Comparison of ENCODE assay signal across 1 cellular context in the genomic region with DNA sequence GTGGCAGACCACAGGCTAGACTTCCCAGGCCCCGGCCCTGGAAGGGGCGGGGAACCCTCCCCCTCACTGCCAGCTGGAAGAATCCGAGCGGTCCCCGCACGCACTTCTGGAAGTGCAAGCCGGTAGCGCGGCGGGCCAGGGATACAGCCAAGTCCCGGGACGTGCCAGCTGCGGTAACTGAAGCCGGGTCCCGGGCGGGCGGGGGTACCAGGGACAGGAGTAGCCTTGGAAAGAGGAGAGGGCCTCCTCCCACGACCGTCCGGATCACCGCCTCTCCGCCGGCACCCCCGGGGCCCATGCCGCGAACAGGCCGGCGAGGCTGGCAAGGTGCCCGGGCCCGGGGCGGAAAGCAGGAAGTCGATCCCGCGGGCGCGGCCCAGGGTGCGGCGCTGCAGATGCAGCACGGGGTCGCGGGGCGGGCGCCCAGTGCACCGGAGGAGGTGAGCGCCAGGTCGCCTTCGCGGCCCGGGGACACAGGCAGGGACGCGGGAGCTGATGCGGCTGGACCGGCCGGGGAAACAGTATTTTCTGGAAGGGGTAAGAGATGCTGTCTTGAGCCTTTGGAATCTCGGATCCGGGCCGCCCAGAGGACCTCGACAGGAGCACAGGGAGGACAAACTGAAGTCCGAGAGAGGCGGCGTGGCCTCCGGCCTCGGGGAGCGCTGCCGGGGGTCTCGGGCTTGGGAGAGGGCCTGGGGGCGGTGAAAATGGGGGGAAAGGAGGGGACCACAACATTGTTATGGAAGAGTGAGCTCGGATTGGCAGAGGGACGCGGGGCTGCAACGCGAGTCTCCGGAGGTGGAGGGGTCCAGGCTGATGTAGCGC.
A peak's percentile ranks its signal among the peaks of the same experiment; 100 is the strongest.
TF ChIP-seq lines count a peak whose summit lies in the region.

No MANE protein-coding gene starts in this region.

TF ChIP-seq in H1, 55 proteins besides CTCF, POLR2A, EP300 and RAD21:
- TF ChIP-seq BCL11A (IDR thresholded peaks at IDR 0.05; ENCODE audit: low read depth in 2 of 2, low read length in 2 of 2) (no peak), YY1 (IDR thresholded peaks at IDR 0.05; ENCODE audit: low read depth, low read length) (no peak), TAF1 (IDR thresholded peaks at IDR 0.05; ENCODE audit: low read depth, low read length) (no peak; the same call in 1 of the 2 replicates), PHF8 (conservative IDR thresholded peaks at IDR 0.05; ENCODE audit: low read depth, low read length) (peak; percentile 3; the same call in 1 of the 2 replicates), BACH1 (IDR thresholded peaks at IDR 0.05; ENCODE audit: low read length) (no peak), ASH2L (IDR thresholded peaks at IDR 0.05; ENCODE audit: low read length) (peak; percentile 47), KDM4A (IDR thresholded peaks at IDR 0.05; ENCODE audit: low read depth, low read length, severe bottlenecking) (peak; percentile 88), EGR1 (IDR thresholded peaks at IDR 0.05; ENCODE audit: borderline replicate concordance, low read depth, low read length) (no peak), SIX5 (IDR thresholded peaks at IDR 0.05; ENCODE audit: low read depth, low read length) (no peak), SP4 (IDR thresholded peaks at IDR 0.05; ENCODE audit: low read length) (no peak), POU5F1 (IDR thresholded peaks at IDR 0.05; ENCODE audit: low read depth, low read length) (no peak), FOSL1 (IDR thresholded peaks at IDR 0.05; ENCODE audit: insufficient read depth, low read depth, low read length) (no peak), KDM1A (IDR thresholded peaks at IDR 0.05; ENCODE audit: borderline replicate concordance, low read length) (no peak), RFX5 (IDR thresholded peaks at IDR 0.05; ENCODE audit: borderline replicate concordance, low read depth, low read length) (no peak), ZNF274 (IDR thresholded peaks at IDR 0.05; ENCODE audit: borderline replicate concordance, extremely low read depth, low read length) (no peak), KDM5A (IDR thresholded peaks at IDR 0.05; ENCODE audit: low read length) (no peak), CBX5 (IDR thresholded peaks at IDR 0.05; ENCODE audit: low read depth, low read length) (no peak), SP1 (IDR thresholded peaks at IDR 0.05; ENCODE audit: low read depth, low read length) (no peak), JUN (IDR thresholded peaks at IDR 0.05; ENCODE audit: low read depth, low read length) (no peak), SRF (IDR thresholded peaks at IDR 0.05; ENCODE audit: low read depth, low read length) (no peak), RNF2 (IDR thresholded peaks at IDR 0.05; ENCODE audit: borderline replicate concordance, low read depth, low read length, missing control alignments, poor library complexity, severe bottlenecking) (no peak), TAF7 (optimal IDR thresholded peaks at IDR 0.05; ENCODE audit: borderline replicate concordance, low read depth, low read length) (no peak), SAP30 (IDR thresholded peaks at IDR 0.05; ENCODE audit: insufficient read depth, insufficient replicate concordance, low read length) (no peak), JUND (IDR thresholded peaks at IDR 0.05; ENCODE audit: low read length) (no peak), CREB1 (IDR thresholded peaks at IDR 0.05) (no peak), SIN3A (conservative IDR thresholded peaks at IDR 0.05 in 1 of 2, IDR thresholded peaks at IDR 0.05 in 1 of 2; ENCODE audit: low read depth in 1 of 2, low read length in 2 of 2) (no peak; a peak in 1 of 4 replicates), NRF1 (IDR thresholded peaks at IDR 0.05; ENCODE audit: low read depth, low read length) (no peak), CEBPB (IDR thresholded peaks at IDR 0.05; ENCODE audit: low read depth, low read length) (no peak), RXRA (IDR thresholded peaks at IDR 0.05; ENCODE audit: insufficient read depth, low read depth, low read length) (no peak), NANOG (IDR thresholded peaks at IDR 0.05; ENCODE audit: insufficient read depth, low read depth, low read length, poor library complexity, severe bottlenecking) (no peak), MAFK (IDR thresholded peaks at IDR 0.05; ENCODE audit: low read depth, low read length) (no peak), SUZ12 (IDR thresholded peaks at IDR 0.05; ENCODE audit: low read length) (peak; percentile 48), SP2 (IDR thresholded peaks at IDR 0.05; ENCODE audit: low read length) (no peak), POLR2AphosphoS5 (IDR thresholded peaks at IDR 0.05; ENCODE audit: low read depth, low read length) (no peak), GABPA (IDR thresholded peaks at IDR 0.05; ENCODE audit: borderline replicate concordance, insufficient read depth, low read length) (no peak), CBX8 (IDR thresholded peaks at IDR 0.05; ENCODE audit: borderline replicate concordance, low read depth, low read length) (no peak), TCF12 (IDR thresholded peaks at IDR 0.05; ENCODE audit: low read depth, low read length) (no peak), GTF2F1 (IDR thresholded peaks at IDR 0.05; ENCODE audit: borderline replicate concordance, low read depth, low read length) (no peak), TEAD4 (IDR thresholded peaks at IDR 0.05; ENCODE audit: low read depth, low read length) (no peak), EZH2 (IDR thresholded peaks at IDR 0.05; ENCODE audit: low read depth, low read length, severe bottlenecking) (peak; percentile 37), HDAC2 (IDR thresholded peaks at IDR 0.05; ENCODE audit: borderline replicate concordance in 1 of 2, low read depth in 2 of 2, low read length in 2 of 2) (no peak; a peak in 1 of 4 replicates), CTBP2 (IDR thresholded peaks at IDR 0.05; ENCODE audit: borderline replicate concordance, insufficient read depth, insufficient read length, low read length) (no peak)
- TF ChIP-seq, protein P1, sequence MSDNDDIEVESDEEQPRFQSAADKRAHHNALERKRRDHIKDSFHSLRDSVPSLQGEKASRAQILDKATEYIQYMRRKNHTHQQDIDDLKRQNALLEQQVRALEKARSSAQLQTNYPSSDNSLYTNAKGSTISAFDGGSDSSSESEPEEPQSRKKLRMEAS (IDR thresholded peaks at IDR 0.05), result no peak; the same call in 1 of the 2 replicates
- TF ChIP-seq, protein P2, sequence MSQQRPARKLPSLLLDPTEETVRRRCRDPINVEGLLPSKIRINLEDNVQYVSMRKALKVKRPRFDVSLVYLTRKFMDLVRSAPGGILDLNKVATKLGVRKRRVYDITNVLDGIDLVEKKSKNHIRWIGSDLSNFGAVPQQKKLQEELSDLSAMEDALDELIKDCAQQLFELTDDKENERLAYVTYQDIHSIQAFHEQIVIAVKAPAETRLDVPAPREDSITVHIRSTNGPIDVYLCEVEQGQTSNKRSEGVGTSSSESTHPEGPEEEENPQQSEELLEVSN (IDR thresholded peaks at IDR 0.05), result peak; percentile 23; the same call in 1 of the 2 replicates
- TF ChIP-seq, protein P3, sequence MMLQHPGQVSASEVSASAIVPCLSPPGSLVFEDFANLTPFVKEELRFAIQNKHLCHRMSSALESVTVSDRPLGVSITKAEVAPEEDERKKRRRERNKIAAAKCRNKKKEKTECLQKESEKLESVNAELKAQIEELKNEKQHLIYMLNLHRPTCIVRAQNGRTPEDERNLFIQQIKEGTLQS (IDR thresholded peaks at IDR 0.05; ENCODE audit: insufficient read depth, low read depth, low read length), result no peak
- TF ChIP-seq, protein P4, sequence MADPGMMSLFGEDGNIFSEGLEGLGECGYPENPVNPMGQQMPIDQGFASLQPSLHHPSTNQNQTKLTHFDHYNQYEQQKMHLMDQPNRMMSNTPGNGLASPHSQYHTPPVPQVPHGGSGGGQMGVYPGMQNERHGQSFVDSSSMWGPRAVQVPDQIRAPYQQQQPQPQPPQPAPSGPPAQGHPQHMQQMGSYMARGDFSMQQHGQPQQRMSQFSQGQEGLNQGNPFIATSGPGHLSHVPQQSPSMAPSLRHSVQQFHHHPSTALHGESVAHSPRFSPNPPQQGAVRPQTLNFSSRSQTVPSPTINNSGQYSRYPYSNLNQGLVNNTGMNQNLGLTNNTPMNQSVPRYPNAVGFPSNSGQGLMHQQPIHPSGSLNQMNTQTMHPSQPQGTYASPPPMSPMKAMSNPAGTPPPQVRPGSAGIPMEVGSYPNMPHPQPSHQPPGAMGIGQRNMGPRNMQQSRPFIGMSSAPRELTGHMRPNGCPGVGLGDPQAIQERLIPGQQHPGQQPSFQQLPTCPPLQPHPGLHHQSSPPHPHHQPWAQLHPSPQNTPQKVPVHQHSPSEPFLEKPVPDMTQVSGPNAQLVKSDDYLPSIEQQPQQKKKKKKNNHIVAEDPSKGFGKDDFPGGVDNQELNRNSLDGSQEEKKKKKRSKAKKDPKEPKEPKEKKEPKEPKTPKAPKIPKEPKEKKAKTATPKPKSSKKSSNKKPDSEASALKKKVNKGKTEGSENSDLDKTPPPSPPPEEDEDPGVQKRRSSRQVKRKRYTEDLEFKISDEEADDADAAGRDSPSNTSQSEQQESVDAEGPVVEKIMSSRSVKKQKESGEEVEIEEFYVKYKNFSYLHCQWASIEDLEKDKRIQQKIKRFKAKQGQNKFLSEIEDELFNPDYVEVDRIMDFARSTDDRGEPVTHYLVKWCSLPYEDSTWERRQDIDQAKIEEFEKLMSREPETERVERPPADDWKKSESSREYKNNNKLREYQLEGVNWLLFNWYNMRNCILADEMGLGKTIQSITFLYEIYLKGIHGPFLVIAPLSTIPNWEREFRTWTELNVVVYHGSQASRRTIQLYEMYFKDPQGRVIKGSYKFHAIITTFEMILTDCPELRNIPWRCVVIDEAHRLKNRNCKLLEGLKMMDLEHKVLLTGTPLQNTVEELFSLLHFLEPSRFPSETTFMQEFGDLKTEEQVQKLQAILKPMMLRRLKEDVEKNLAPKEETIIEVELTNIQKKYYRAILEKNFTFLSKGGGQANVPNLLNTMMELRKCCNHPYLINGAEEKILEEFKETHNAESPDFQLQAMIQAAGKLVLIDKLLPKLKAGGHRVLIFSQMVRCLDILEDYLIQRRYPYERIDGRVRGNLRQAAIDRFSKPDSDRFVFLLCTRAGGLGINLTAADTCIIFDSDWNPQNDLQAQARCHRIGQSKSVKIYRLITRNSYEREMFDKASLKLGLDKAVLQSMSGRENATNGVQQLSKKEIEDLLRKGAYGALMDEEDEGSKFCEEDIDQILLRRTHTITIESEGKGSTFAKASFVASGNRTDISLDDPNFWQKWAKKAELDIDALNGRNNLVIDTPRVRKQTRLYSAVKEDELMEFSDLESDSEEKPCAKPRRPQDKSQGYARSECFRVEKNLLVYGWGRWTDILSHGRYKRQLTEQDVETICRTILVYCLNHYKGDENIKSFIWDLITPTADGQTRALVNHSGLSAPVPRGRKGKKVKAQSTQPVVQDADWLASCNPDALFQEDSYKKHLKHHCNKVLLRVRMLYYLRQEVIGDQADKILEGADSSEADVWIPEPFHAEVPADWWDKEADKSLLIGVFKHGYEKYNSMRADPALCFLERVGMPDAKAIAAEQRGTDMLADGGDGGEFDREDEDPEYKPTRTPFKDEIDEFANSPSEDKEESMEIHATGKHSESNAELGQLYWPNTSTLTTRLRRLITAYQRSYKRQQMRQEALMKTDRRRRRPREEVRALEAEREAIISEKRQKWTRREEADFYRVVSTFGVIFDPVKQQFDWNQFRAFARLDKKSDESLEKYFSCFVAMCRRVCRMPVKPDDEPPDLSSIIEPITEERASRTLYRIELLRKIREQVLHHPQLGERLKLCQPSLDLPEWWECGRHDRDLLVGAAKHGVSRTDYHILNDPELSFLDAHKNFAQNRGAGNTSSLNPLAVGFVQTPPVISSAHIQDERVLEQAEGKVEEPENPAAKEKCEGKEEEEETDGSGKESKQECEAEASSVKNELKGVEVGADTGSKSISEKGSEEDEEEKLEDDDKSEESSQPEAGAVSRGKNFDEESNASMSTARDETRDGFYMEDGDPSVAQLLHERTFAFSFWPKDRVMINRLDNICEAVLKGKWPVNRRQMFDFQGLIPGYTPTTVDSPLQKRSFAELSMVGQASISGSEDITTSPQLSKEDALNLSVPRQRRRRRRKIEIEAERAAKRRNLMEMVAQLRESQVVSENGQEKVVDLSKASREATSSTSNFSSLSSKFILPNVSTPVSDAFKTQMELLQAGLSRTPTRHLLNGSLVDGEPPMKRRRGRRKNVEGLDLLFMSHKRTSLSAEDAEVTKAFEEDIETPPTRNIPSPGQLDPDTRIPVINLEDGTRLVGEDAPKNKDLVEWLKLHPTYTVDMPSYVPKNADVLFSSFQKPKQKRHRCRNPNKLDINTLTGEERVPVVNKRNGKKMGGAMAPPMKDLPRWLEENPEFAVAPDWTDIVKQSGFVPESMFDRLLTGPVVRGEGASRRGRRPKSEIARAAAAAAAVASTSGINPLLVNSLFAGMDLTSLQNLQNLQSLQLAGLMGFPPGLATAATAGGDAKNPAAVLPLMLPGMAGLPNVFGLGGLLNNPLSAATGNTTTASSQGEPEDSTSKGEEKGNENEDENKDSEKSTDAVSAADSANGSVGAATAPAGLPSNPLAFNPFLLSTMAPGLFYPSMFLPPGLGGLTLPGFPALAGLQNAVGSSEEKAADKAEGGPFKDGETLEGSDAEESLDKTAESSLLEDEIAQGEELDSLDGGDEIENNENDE (IDR thresholded peaks at IDR 0.05; ENCODE audit: insufficient replicate concordance, low read length), result no peak
- TF ChIP-seq, protein P5, sequence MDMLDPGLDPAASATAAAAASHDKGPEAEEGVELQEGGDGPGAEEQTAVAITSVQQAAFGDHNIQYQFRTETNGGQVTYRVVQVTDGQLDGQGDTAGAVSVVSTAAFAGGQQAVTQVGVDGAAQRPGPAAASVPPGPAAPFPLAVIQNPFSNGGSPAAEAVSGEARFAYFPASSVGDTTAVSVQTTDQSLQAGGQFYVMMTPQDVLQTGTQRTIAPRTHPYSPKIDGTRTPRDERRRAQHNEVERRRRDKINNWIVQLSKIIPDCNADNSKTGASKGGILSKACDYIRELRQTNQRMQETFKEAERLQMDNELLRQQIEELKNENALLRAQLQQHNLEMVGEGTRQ (IDR thresholded peaks at IDR 0.05; ENCODE audit: low read length), result no peak
